In genomic region chr22:44108806-44109385, GRCh38 we compare ENCODE assay signal across 19 cellular contexts.
DNase-seq lines count a peak whose midpoint lies in the region; ATAC-seq and TF ChIP-seq lines count a peak whose summit lies in the region.
"Had no signal": no experiment of that assay in that cellular context is flagged by ENCODE, and none has a peak within 500 bp of the region (broad histone marks: within the 10 kb centered on the region; RNA-seq: fewer than 3 reads in every experiment).

No MANE protein-coding gene starts in this region.

- H3K27ac ChIP-seq in neuronal stem cell (replicated peaks; ENCODE audit: low read length) (no peak overlapping the region), Peyer's patch (no peak overlapping the region)
- H3K27ac ChIP-seq: prostate gland had no signal

- H3K18ac ChIP-seq in neuronal stem cell (ENCODE audit: low read length): no peak overlapping the region

- no peak overlapping the region for H3K23ac ChIP-seq in neuronal stem cell (ENCODE audit: low read depth, low read length, poor library complexity)

- no peak overlapping the region for H3K4me2 ChIP-seq in neuronal stem cell (ENCODE audit: insufficient read depth, low read length, poor library complexity, severe bottlenecking)

- H3K14ac ChIP-seq in neuronal stem cell (ENCODE audit: low read length): no peak overlapping the region

- CTCF ChIA-PET in activated CD4-positive, alpha-beta T cell treated with anti-CD3 and anti-CD28 coated beads for 36 hours (lab: Charles Lee): interaction anchor here (1.6 kb wide), 1 partner anchor 11 kb away, joined by 3 read pairs; no protein-coding TSS in a partner anchor

- peaks cover 30% of the 10 kb centered on the region for H3K4me1 ChIP-seq in HAP-1
- H3K4me1 ChIP-seq in neuronal stem cell (ENCODE audit: control insufficient read depth in 2 of 2, insufficient read depth in 1 of 2, low read depth in 1 of 2, low read length in 2 of 2): peaks cover 9 to 11% of the 10 kb centered on the region in 2 donors
- H3K4me1 ChIP-seq in Peyer's patch: no peaks in the 10 kb centered on the region
- H3K4me1 ChIP-seq: prostate gland had no signal

- H3K4me3 ChIP-seq in HAP-1 (no peak overlapping the region), neuronal stem cell (ENCODE audit: low read length in 2 of 2) (no peak overlapping the region), Peyer's patch (no peak overlapping the region)
- H3K4me3 ChIP-seq: heart right ventricle, prostate gland had no signal

- H3K4me1 Mint-ChIP-seq in glutamatergic neuron (ENCODE audit: low read depth, unreplicated experiment): peaks cover 18% of the 10 kb centered on the region
- peaks cover 7% of the 10 kb centered on the region for H3K4me1 Mint-ChIP-seq in activated CD4-positive, alpha-beta T cell treated with anti-CD3 and anti-CD28 coated beads for 36 hours
- H3K4me1 Mint-ChIP-seq: T-cell had no signal

- DNase-seq in AG20443 (ENCODE audit: low spot score): peak; percentile 62
- DNase-seq in HAP-1 (ENCODE audit: low spot score in 2 of 2): peak; percentile 8 to 34
- no peak for DNase-seq in glutamatergic neuron
- no peak for DNase-seq in neuronal stem cell (ENCODE audit: low spot score)
- no peak for DNase-seq in Peyer's patch
- no peak for DNase-seq in activated CD4-positive, alpha-beta T cell treated with anti-CD3 and anti-CD28 coated beads for 36 hours
- DNase-seq in D341Med (ENCODE audit: low spot score): no peak
- DNase-seq: ACHN; activated gamma-delta T cell treated with Interleukin-2 at 50 U/mL for 16 hours; effector CD8-positive, alpha-beta T cell; heart right ventricle; Kasumi-1; NCI-H1092 treated with DMSO at 0.1 percent for 48 hours; NCI-H2081; NCI-H510A; T-cell had no signal

- H3K27ac Mint-ChIP-seq in glutamatergic neuron (ENCODE audit: unreplicated experiment): peak overlapping the region; percentile 55
- H3K27ac Mint-ChIP-seq in activated CD4-positive, alpha-beta T cell treated with anti-CD3 and anti-CD28 coated beads for 36 hours: no peak overlapping the region
- H3K27ac Mint-ChIP-seq: natural killer cell treated with Interleukin-12 subunit alpha and Interleukin-12 subunit beta and Interleukin-15 and Interleukin-18, amount 100 ng/mL, for 72 hours; T-cell had no signal

- in situ Hi-C loops in HAP-1 (cut with MboI; ENCODE audit: low sequenced_read_pairs): no loop called here

- peak overlapping the region; percentile 79 for H2AFZ ChIP-seq in neuronal stem cell (ENCODE audit: low read length)

- intact Hi-C loops in activated CD4-positive, alpha-beta T cell treated with anti-CD3 and anti-CD28 coated beads for 36 hours (cut with DNase I, micrococcal nuclease): no loop called here

- H3K9ac ChIP-seq in neuronal stem cell (ENCODE audit: low read depth, low read length, poor library complexity): no peak overlapping the region

- no peak overlapping the region for H2BK15ac ChIP-seq in neuronal stem cell (ENCODE audit: low read length)

- H2AK5ac ChIP-seq in neuronal stem cell (ENCODE audit: low read depth, low read length): no peak overlapping the region

- H3K27me3 Mint-ChIP-seq in glutamatergic neuron (ENCODE audit: unreplicated experiment): peaks cover 2% of the 10 kb centered on the region
- H3K27me3 Mint-ChIP-seq in activated CD4-positive, alpha-beta T cell treated with anti-CD3 and anti-CD28 coated beads for 36 hours: no peaks in the 10 kb centered on the region
- H3K27me3 Mint-ChIP-seq: natural killer cell treated with Interleukin-12 subunit alpha and Interleukin-12 subunit beta and Interleukin-15 and Interleukin-18, amount 100 ng/mL, for 72 hours; T-cell had no signal

- H3K27me3 ChIP-seq in HAP-1 (ENCODE audit: low read depth) (no peaks in the 10 kb centered on the region), neuronal stem cell (ENCODE audit: control insufficient read depth in 3 of 3, insufficient read depth in 3 of 3, low read depth in 1 of 3, low read length in 3 of 3) (no peaks in the 10 kb centered on the region), Peyer's patch (no peaks in the 10 kb centered on the region)
- H3K27me3 ChIP-seq: heart right ventricle had no signal

- H3K36me3 Mint-ChIP-seq in glutamatergic neuron (ENCODE audit: unreplicated experiment): no peaks in the 10 kb centered on the region
- H3K36me3 Mint-ChIP-seq in activated CD4-positive, alpha-beta T cell treated with anti-CD3 and anti-CD28 coated beads for 36 hours (ENCODE audit: low read depth): no peaks in the 10 kb centered on the region
- H3K36me3 Mint-ChIP-seq: natural killer cell treated with Interleukin-12 subunit alpha and Interleukin-12 subunit beta and Interleukin-15 and Interleukin-18, amount 100 ng/mL, for 72 hours; T-cell had no signal

- no peak overlapping the region for H2BK120ac ChIP-seq in neuronal stem cell (ENCODE audit: low read depth, low read length)

- no peak for TF ChIP-seq CTCF in glutamatergic neuron (IDR thresholded peaks at IDR 0.05; ENCODE audit: partially characterized antibody, unreplicated experiment)
- TF ChIP-seq CTCF in Peyer's patch (IDR thresholded peaks at IDR 0.05): no peak

- H3K79me1 ChIP-seq in neuronal stem cell (ENCODE audit: low read depth, low read length): peaks cover 2% of the 10 kb centered on the region

- H3K4me3 Mint-ChIP-seq in glutamatergic neuron (ENCODE audit: unreplicated experiment): no peak overlapping the region
- H3K4me3 Mint-ChIP-seq in activated CD4-positive, alpha-beta T cell treated with anti-CD3 and anti-CD28 coated beads for 36 hours: no peak overlapping the region
- H3K4me3 Mint-ChIP-seq: natural killer cell treated with Interleukin-12 subunit alpha and Interleukin-12 subunit beta and Interleukin-15 and Interleukin-18, amount 100 ng/mL, for 72 hours; T-cell had no signal

- ATAC-seq in HG02759 (IDR thresholded peaks at IDR 0.05; ENCODE audit: unreplicated experiment): no peak
- no peak for ATAC-seq in activated CD4-positive, alpha-beta T cell treated with anti-CD3 and anti-CD28 coated beads for 36 hours
- ATAC-seq: natural killer cell treated with Interleukin-12 subunit alpha and Interleukin-12 subunit beta and Interleukin-15 and Interleukin-18, amount 100 ng/mL, for 72 hours; T-cell had no signal

- no peaks in the 10 kb centered on the region for H3K9me3 ChIP-seq in HAP-1
- H3K9me3 ChIP-seq in neuronal stem cell (replicated peaks in 1 of 2; ENCODE audit: control insufficient read depth in 2 of 2, insufficient read depth in 1 of 2, low read depth in 1 of 2, low read length in 2 of 2): peaks cover 0 to 2% of the 10 kb centered on the region in 2 donors
- no peaks in the 10 kb centered on the region for H3K9me3 ChIP-seq in Peyer's patch
- H3K9me3 ChIP-seq: heart right ventricle, prostate gland had no signal

- H4K91ac ChIP-seq in neuronal stem cell (ENCODE audit: low read depth, low read length, poor library complexity): no peak overlapping the region

- H2BK12ac ChIP-seq in neuronal stem cell (ENCODE audit: low read length): no peak overlapping the region

- H3K9me3 Mint-ChIP-seq in glutamatergic neuron (ENCODE audit: unreplicated experiment): peaks cover 3% of the 10 kb centered on the region
- no peaks in the 10 kb centered on the region for H3K9me3 Mint-ChIP-seq in activated CD4-positive, alpha-beta T cell treated with anti-CD3 and anti-CD28 coated beads for 36 hours (ENCODE audit: low read depth)
- H3K9me3 Mint-ChIP-seq: natural killer cell treated with Interleukin-12 subunit alpha and Interleukin-12 subunit beta and Interleukin-15 and Interleukin-18, amount 100 ng/mL, for 72 hours; T-cell had no signal

- POLR2A ChIA-PET in activated CD4-positive, alpha-beta T cell treated with anti-CD3 and anti-CD28 coated beads for 36 hours (lab: Charles Lee): interaction anchor here (0.6 kb wide), 1 partner anchor 15 kb away, joined by 3 read pairs; no protein-coding TSS in a partner anchor

- peaks cover 2% of the 10 kb centered on the region; the same call in 1 of the 2 replicates for H3K36me3 ChIP-seq in HAP-1 (replicated peaks)
- no peaks in the 10 kb centered on the region for H3K36me3 ChIP-seq in neuronal stem cell (replicated peaks in 1 of 2; ENCODE audit: control insufficient read depth in 2 of 2, insufficient read depth in 2 of 2, low read length in 2 of 2)
- no peaks in the 10 kb centered on the region for H3K36me3 ChIP-seq in Peyer's patch
- H3K36me3 ChIP-seq: prostate gland had no signal

- H3K4ac ChIP-seq in neuronal stem cell (ENCODE audit: low read length): no peak overlapping the region

- H4K8ac ChIP-seq in neuronal stem cell (ENCODE audit: low read depth, low read length): no peak overlapping the region

- no CpG with 5 or more reads among the region's 14 CpGs for WGBS in neuronal stem cell (ENCODE audit: extremely low coverage in 2 of 2, insufficient read length in 2 of 2, insufficient replicate concordance in 1 of 2), 2 donors

- TF ChIP-seq POLR2A in Peyer's patch (IDR thresholded peaks at IDR 0.05): no peak

- H2BK5ac ChIP-seq in neuronal stem cell (ENCODE audit: low read length): no peak overlapping the region

Comparison
In these comparisons a context has a peak if more than half of its experiments do, and no peak if none do; other contexts are left out.
1. DNase-seq: peak in AG20443 (single experiment) and HAP-1 (2 of 2); none in glutamatergic neuron (single experiment), neuronal stem cell (single experiment), Peyer's patch (0 of 3), activated CD4-positive, alpha-beta T cell treated with anti-CD3 and anti-CD28 coated beads for 36 hours (single experiment) and D341Med (single experiment).